In genomic region chr9:134205636-134206316, GRCh38 we compare ENCODE assay signal across 8 cellular contexts.
DNase-seq lines count a peak whose midpoint lies in the region; ATAC-seq and FAIRE-seq lines count a peak whose summit lies in the region.

No MANE protein-coding gene starts in this region.

- DNase-seq in NCI-H1092 (lab: John Stamatoyannopoulos, UW) (peak; percentile 72), amygdala (lab: John Stamatoyannopoulos, UW) (peak in 35 of 56 donors; percentile 14 to 88 (median 53)), superior temporal gyrus (ENCODE audit: extremely low spot score) (peak; percentile 88), NOMO-1 treated with DMSO at 0.1 percent for 48 hours (lab: John Stamatoyannopoulos, UW; ENCODE audit: unreplicated experiment) (no peak)
- no peak for DNase-seq in activated CD4-positive, alpha-beta T cell treated with anti-CD3 and anti-CD28 coated beads for 48 hours

- ATAC-seq in HG03280 (IDR thresholded peaks at IDR 0.05; ENCODE audit: unreplicated experiment): no peak
- ATAC-seq in GM18873 (IDR thresholded peaks at IDR 0.05; ENCODE audit: low FRiP score, unreplicated experiment): no peak

- peak; percentile 98 for FAIRE-seq in islet of Langerhans (lab: Jason Lieb, UNC)

Comparison
In these comparisons a context has a peak if more than half of its experiments do, and no peak if none do; other contexts are left out.
1. DNase-seq: peak in NCI-H1092 (single experiment), amygdala (35 of 56) and superior temporal gyrus (single experiment); none in activated CD4-positive, alpha-beta T cell treated with anti-CD3 and anti-CD28 coated beads for 48 hours (single experiment) and NOMO-1 treated with DMSO at 0.1 percent for 48 hours (single experiment).